In the genomic region with DNA sequence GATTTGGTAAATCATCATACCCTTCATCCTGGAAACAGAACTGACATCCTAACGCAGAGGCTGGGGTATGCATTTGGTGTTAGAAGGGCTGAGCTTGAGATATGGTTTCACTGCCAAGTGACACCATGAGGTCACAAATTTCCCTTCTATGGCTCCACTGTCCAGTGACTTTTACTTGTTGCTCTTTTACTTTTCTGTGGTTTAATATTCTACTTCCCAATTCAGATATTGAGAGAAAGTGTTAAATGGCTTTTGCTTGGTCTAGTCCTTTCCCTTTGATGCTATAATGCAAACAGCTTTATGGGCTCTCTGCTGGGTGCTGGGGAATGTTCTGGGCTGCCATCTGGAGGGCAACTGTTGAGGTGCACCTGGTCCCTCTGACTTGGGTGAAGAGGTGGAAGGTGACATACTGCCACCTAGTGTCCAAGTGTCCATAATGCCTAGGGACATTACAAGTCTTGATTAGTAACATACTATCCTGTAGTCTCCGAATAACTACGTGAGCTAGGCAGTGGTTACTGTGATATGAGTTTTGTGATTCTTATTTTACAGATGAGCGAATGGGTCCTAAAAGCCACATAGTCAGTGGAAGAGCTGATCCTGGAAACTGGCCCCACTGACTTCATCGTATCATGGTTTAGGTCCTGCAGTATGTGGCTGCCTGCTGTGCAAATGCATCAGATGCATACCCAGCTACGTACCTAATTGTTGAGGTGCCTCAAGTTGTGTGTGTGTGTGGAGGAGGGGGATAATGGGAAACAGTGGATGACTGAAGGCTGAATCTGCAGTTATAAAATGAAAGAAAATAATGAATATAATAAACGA, we compare ENCODE assay signal across 9 cellular contexts.
DNase-seq lines count a peak whose midpoint lies in the region; ATAC-seq and TF ChIP-seq lines count a peak whose summit lies in the region.
"Had no signal": no experiment of that assay in that cellular context is flagged by ENCODE, and none has a peak within 500 bp of the region (broad histone marks: within the 10 kb centered on the region; RNA-seq: fewer than 3 reads in every experiment).

No MANE protein-coding gene starts in this region.

- H3K9me3 Mint-ChIP-seq in activated B cell treated with CpG ODN at 0.5 μM for 24 hours: no peaks in the 10 kb centered on the region
- H3K9me3 Mint-ChIP-seq: IgD-negative memory B cell had no signal

- intact Hi-C loops in activated B cell treated with CpG ODN at 0.5 μM for 24 hours (cut with micrococcal nuclease): loop anchor here (1.0 to 5.0 kb wide), 5 partner anchors 45 to 1130 kb away; a partner anchor contains a TSS

- H3K36me3 Mint-ChIP-seq in activated B cell treated with CpG ODN at 0.5 μM for 24 hours (ENCODE audit: low read depth): no peaks in the 10 kb centered on the region

- CTCF ChIA-PET in BJ (lab: Yijun Ruan, JAX) (interaction anchor here (0.6 to 4.5 kb wide), 36 partner anchors 8 to 457 kb away, joined by 3 to 99 read pairs (median 5); a partner anchor contains a TSS), activated B cell treated with CpG ODN at 0.5 μM for 24 hours (lab: Charles Lee) (interaction anchor here (1.0 to 3.5 kb wide), 19 partner anchors 8 to 456 kb away, joined by 3 to 46 read pairs (median 6); a partner anchor contains a TSS)

- no peaks in the 10 kb centered on the region for H3K36me3 ChIP-seq in BJ (ENCODE audit: control insufficient read depth, insufficient read depth, low read length)

- DNase-seq in BJ (ENCODE audit: low read depth) (peak; percentile 37), NCI-H446 (lab: John Stamatoyannopoulos, UW) (peak; percentile 67 to 87), activated B cell treated with CpG ODN at 0.5 μM for 24 hours (peak; percentile 34), kidney tubule cell (ENCODE audit: low spot score) (peak; percentile 89)
- peak; percentile 64 for DNase-seq in central memory CD4-positive, alpha-beta T cell
- peak; percentile 84 for DNase-seq in stimulated activated CD4-positive, alpha-beta T cell treated with anti-CD3 and anti-CD28 coated beads, Interleukin-4, amount 100 ng/mL, for 24 hours

- no peaks in the 10 kb centered on the region for H3K27me3 ChIP-seq in BJ (ENCODE audit: control insufficient read depth, insufficient read depth, low read length)

- POLR2A ChIA-PET in BJ (lab: Charles Lee): interaction anchor here (0.5 kb wide), 1 partner anchor 151 kb away, joined by 4 read pairs; no protein-coding TSS in a partner anchor
- POLR2A ChIA-PET in activated B cell treated with CpG ODN at 0.5 μM for 24 hours (lab: Charles Lee): no interaction called here

- ATAC-seq in GM19324 (IDR thresholded peaks at IDR 0.05; ENCODE audit: low FRiP score, unreplicated experiment) (peak; percentile 98), HG03378 (IDR thresholded peaks at IDR 0.05; ENCODE audit: unreplicated experiment) (peak; percentile 92), activated B cell treated with CpG ODN at 0.5 μM for 24 hours (ENCODE audit: low read depth) (peak; percentile 100)

- H3K27ac Mint-ChIP-seq in activated B cell treated with CpG ODN at 0.5 μM for 24 hours: no peak overlapping the region
- H3K27ac Mint-ChIP-seq: IgD-negative memory B cell had no signal

- H3K4me3 ChIP-seq in BJ (ENCODE audit: low read depth, low read length): no peak overlapping the region

- H3K4me1 Mint-ChIP-seq in activated B cell treated with CpG ODN at 0.5 μM for 24 hours: peaks cover 5% of the 10 kb centered on the region

- peak; percentile 99 for TF ChIP-seq CTCF in BJ (IDR thresholded peaks at IDR 0.05; ENCODE audit: insufficient read depth, low read depth, low read length)
- peak; percentile 91 for TF ChIP-seq CTCF in activated B cell treated with CpG ODN at 0.5 μM for 24 hours (IDR thresholded peaks at IDR 0.05)

- peaks cover 10% of the 10 kb centered on the region for H3K27me3 Mint-ChIP-seq in activated B cell treated with CpG ODN at 0.5 μM for 24 hours

- no peak overlapping the region for H3K4me3 Mint-ChIP-seq in activated B cell treated with CpG ODN at 0.5 μM for 24 hours
- H3K4me3 Mint-ChIP-seq: IgD-negative memory B cell had no signal

Comparison
In these comparisons a context has a peak if more than half of its experiments do, and no peak if none do; other contexts are left out.
1. DNase-seq: peak in every context shown above with its lines; median percentile 89 in kidney tubule cell; 84 in stimulated activated CD4-positive, alpha-beta T cell treated with anti-CD3 and anti-CD28 coated beads, Interleukin-4, amount 100 ng/mL, for 24 hours; 77 in NCI-H446; 64 in central memory CD4-positive, alpha-beta T cell; 37 in BJ; 34 in activated B cell treated with CpG ODN at 0.5 μM for 24 hours.